In genomic region chr2:16525265-16525887, GRCh38 we compare ENCODE assay signal across 9 cellular contexts.
DNase-seq lines count a peak whose midpoint lies in the region; ATAC-seq and TF ChIP-seq lines count a peak whose summit lies in the region.
"Had no signal": no experiment of that assay in that cellular context is flagged by ENCODE, and none has a peak within 500 bp of the region (broad histone marks: within the 10 kb centered on the region; RNA-seq: fewer than 3 reads in every experiment).

No MANE protein-coding gene starts in this region.

- H3K4me3 ChIP-seq in fibroblast of pulmonary artery (replicated peaks; ENCODE audit: low read depth, low read length) = no peak overlapping the region

- H3K4me3 Mint-ChIP-seq in T-helper 2 cell treated with Interferon-gamma antibody and Interleukin-4, amounts not matched to agents 5 μg/mL and 100 μg/mL, for 36 hours = no peak overlapping the region
- H3K4me3 Mint-ChIP-seq in stimulated activated effector memory CD8-positive, alpha-beta T cell treated with anti-CD3 and anti-CD28 coated beads, Interleukin-12 subunit alpha, Interleukin-12 subunit beta, amount 100 ng/mL, for 72 hours = no peak overlapping the region

- no peaks in the 10 kb centered on the region for H3K9me3 Mint-ChIP-seq in T-helper 2 cell treated with Interferon-gamma antibody and Interleukin-4, amounts not matched to agents 5 μg/mL and 100 μg/mL, for 36 hours
- peaks cover 3% of the 10 kb centered on the region for H3K9me3 Mint-ChIP-seq in stimulated activated effector memory CD8-positive, alpha-beta T cell treated with anti-CD3 and anti-CD28 coated beads, Interleukin-12 subunit alpha, Interleukin-12 subunit beta, amount 100 ng/mL, for 72 hours
- H3K9me3 Mint-ChIP-seq: activated naive CD4-positive, alpha-beta T cell treated with anti-CD3 and anti-CD28 coated beads, Interleukin-2, amount 50 U/mL, for 72 hours had no signal

- H3K27me3 Mint-ChIP-seq in T-helper 2 cell treated with Interferon-gamma antibody and Interleukin-4, amounts not matched to agents 5 μg/mL and 100 μg/mL, for 36 hours (ENCODE audit: low read depth) = no peaks in the 10 kb centered on the region

- TF ChIP-seq CTCF in AG09319 (IDR thresholded peaks at IDR 0.05; ENCODE audit: low read depth, low read length) = peak; percentile 28
- TF ChIP-seq CTCF in GM12873 (IDR thresholded peaks at IDR 0.05; ENCODE audit: insufficient read depth, low read depth, low read length, missing control alignments) = peak; percentile 67
- peak; percentile 46 for TF ChIP-seq CTCF in fibroblast of pulmonary artery (IDR thresholded peaks at IDR 0.05; ENCODE audit: low read length, missing control alignments)

- H3K4me1 Mint-ChIP-seq in T-helper 2 cell treated with Interferon-gamma antibody and Interleukin-4, amounts not matched to agents 5 μg/mL and 100 μg/mL, for 36 hours (ENCODE audit: low read depth) = no peaks in the 10 kb centered on the region
- H3K4me1 Mint-ChIP-seq in stimulated activated effector memory CD8-positive, alpha-beta T cell treated with anti-CD3 and anti-CD28 coated beads, Interleukin-12 subunit alpha, Interleukin-12 subunit beta, amount 100 ng/mL, for 72 hours = no peaks in the 10 kb centered on the region

- no peak overlapping the region for H3K27ac Mint-ChIP-seq in T-helper 2 cell treated with Interferon-gamma antibody and Interleukin-4, amounts not matched to agents 5 μg/mL and 100 μg/mL, for 36 hours
- H3K27ac Mint-ChIP-seq in stimulated activated effector memory CD8-positive, alpha-beta T cell treated with anti-CD3 and anti-CD28 coated beads, Interleukin-12 subunit alpha, Interleukin-12 subunit beta, amount 100 ng/mL, for 72 hours = no peak overlapping the region
- H3K27ac Mint-ChIP-seq: activated naive CD4-positive, alpha-beta T cell treated with anti-CD3 and anti-CD28 coated beads, Interleukin-2, amount 50 U/mL, for 72 hours had no signal

- H3K36me3 Mint-ChIP-seq in T-helper 2 cell treated with Interferon-gamma antibody and Interleukin-4, amounts not matched to agents 5 μg/mL and 100 μg/mL, for 36 hours (ENCODE audit: low read depth) = no peaks in the 10 kb centered on the region
- H3K36me3 Mint-ChIP-seq in stimulated activated effector memory CD8-positive, alpha-beta T cell treated with anti-CD3 and anti-CD28 coated beads, Interleukin-12 subunit alpha, Interleukin-12 subunit beta, amount 100 ng/mL, for 72 hours = no peaks in the 10 kb centered on the region
- H3K36me3 Mint-ChIP-seq: activated naive CD4-positive, alpha-beta T cell treated with anti-CD3 and anti-CD28 coated beads, Interleukin-2, amount 50 U/mL, for 72 hours had no signal

- ATAC-seq in stimulated activated effector memory CD8-positive, alpha-beta T cell treated with anti-CD3 and anti-CD28 coated beads, Interleukin-12 subunit alpha, Interleukin-12 subunit beta, amount 100 ng/mL, for 72 hours = no peak
- ATAC-seq in HG03520 (IDR thresholded peaks at IDR 0.05; ENCODE audit: unreplicated experiment) = no peak

- DNase-seq in AG09319 (ENCODE audit: extremely low read depth, low read depth) (no peak), NOMO-1 treated with DMSO at 0.1 percent for 48 hours (lab: John Stamatoyannopoulos, UW; ENCODE audit: unreplicated experiment) (peak; percentile 36), fibroblast of pulmonary artery (ENCODE audit: low read depth) (peak; percentile 11), H4 (ENCODE audit: low spot score) (no peak)
- no peak for DNase-seq in T-helper 2 cell treated with Interferon-gamma antibody and Interleukin-4, amounts not matched to agents 5 μg/mL and 100 μg/mL, for 36 hours (ENCODE audit: low spot score)
- no peak for DNase-seq in stimulated activated effector memory CD8-positive, alpha-beta T cell treated with anti-CD3 and anti-CD28 coated beads, Interleukin-12 subunit alpha, Interleukin-12 subunit beta, amount 100 ng/mL, for 72 hours (ENCODE audit: low spot score in 2 of 2)

Comparison
In these comparisons a context has a peak if more than half of its experiments do, and no peak if none do; other contexts are left out.
1. DNase-seq: peak in NOMO-1 treated with DMSO at 0.1 percent for 48 hours (single experiment) and fibroblast of pulmonary artery (single experiment); none in AG09319 (single experiment), T-helper 2 cell treated with Interferon-gamma antibody and Interleukin-4, amounts not matched to agents 5 μg/mL and 100 μg/mL, for 36 hours (single experiment), stimulated activated effector memory CD8-positive, alpha-beta T cell treated with anti-CD3 and anti-CD28 coated beads, Interleukin-12 subunit alpha, Interleukin-12 subunit beta, amount 100 ng/mL, for 72 hours (0 of 2) and H4 (single experiment).
2. Peak in every context shown above with its lines, with median percentiles within 50 percentile points of each other: CTCF ChIP-seq.